Comparison of ENCODE assay signal across 33 cellular contexts in genomic region chr9:18911714-18912342, GRCh38.
"Had no signal": no experiment of that assay in that cellular context is flagged by ENCODE, and none has a peak within 500 bp of the region (broad histone marks: within the 10 kb centered on the region; RNA-seq: fewer than 3 reads in every experiment).

No MANE protein-coding gene starts in this region.

- H3K4me1 Mint-ChIP-seq: stimulated activated naive B cell treated with anti-CD40 and anti-IgM and Interleukin-4, amounts not matched to agents 10 μg/mL and 1 μg/mL and 100 μg/mL, for 72 hours had no signal

- H3K27ac Mint-ChIP-seq: activated T-cell treated with anti-CD3 and anti-CD28 coated beads, Interleukin-2, amount 50 U/mL, for 24 hours; stimulated activated naive B cell treated with anti-CD40 and anti-IgM and Interleukin-4, amounts not matched to agents 10 μg/mL and 1 μg/mL and 100 μg/mL, for 72 hours had no signal

- H3K36me3 Mint-ChIP-seq: stimulated activated naive B cell treated with anti-CD40 and anti-IgM and Interleukin-4, amounts not matched to agents 10 μg/mL and 1 μg/mL and 100 μg/mL, for 72 hours had no signal

- H3K4me3 ChIP-seq: coronary artery, dorsolateral prefrontal cortex, gastroesophageal sphincter, left lung, lower lobe of right lung, pancreas, prostate gland, skin epidermis, stomach, thyroid gland, upper lobe of left lung had no signal

- ATAC-seq: activated CD4-positive, CD25-positive, alpha-beta regulatory T cell treated with anti-CD3 and anti-CD28 coated beads, Interleukin-2, amount 50 U/mL, for 24 hours; gastroesophageal sphincter; left lung; lower lobe of right lung; pancreas; sciatic nerve; stimulated activated naive B cell treated with anti-CD40 and anti-IgM and Interleukin-4, amounts not matched to agents 10 μg/mL and 1 μg/mL and 100 μg/mL, for 72 hours had no signal

- H3K27me3 ChIP-seq: brain microvascular endothelial cell, dorsolateral prefrontal cortex, gastroesophageal sphincter, left lung, pancreas, stomach, thyroid gland, upper lobe of left lung had no signal

- H3K36me3 ChIP-seq: brain microvascular endothelial cell, left lung, lower lobe of right lung, pancreas, prostate gland, stomach, thyroid gland, upper lobe of left lung had no signal

- H3K9me3 ChIP-seq: gastroesophageal sphincter, left lung, lower lobe of right lung, pancreas, prostate gland, stomach, thyroid gland, upper lobe of left lung had no signal

- H3K27me3 Mint-ChIP-seq: activated T-cell treated with anti-CD3 and anti-CD28 coated beads, Interleukin-2, amount 50 U/mL, for 24 hours had no signal

- H3K9me3 Mint-ChIP-seq: activated T-cell treated with anti-CD3 and anti-CD28 coated beads, Interleukin-2, amount 50 U/mL, for 24 hours; nephron; stimulated activated naive B cell treated with anti-CD40 and anti-IgM and Interleukin-4, amounts not matched to agents 10 μg/mL and 1 μg/mL and 100 μg/mL, for 72 hours had no signal

- H3K4me3 Mint-ChIP-seq: activated T-cell treated with anti-CD3 and anti-CD28 coated beads, Interleukin-2, amount 50 U/mL, for 24 hours; nephron; stimulated activated naive B cell treated with anti-CD40 and anti-IgM and Interleukin-4, amounts not matched to agents 10 μg/mL and 1 μg/mL and 100 μg/mL, for 72 hours had no signal

- H3K27ac ChIP-seq: brain microvascular endothelial cell, coronary artery, dorsolateral prefrontal cortex, gastroesophageal sphincter, left lung, lower lobe of right lung, pancreas, prostate gland, skin epidermis, stomach, thyroid gland, upper lobe of left lung had no signal

- H3K4me1 ChIP-seq: left lung, lower lobe of right lung, pancreas, prostate gland, thyroid gland, upper lobe of left lung had no signal

- DNase-seq: activated CD4-positive, alpha-beta T cell treated with anti-CD3 and anti-CD28 coated beads for 48 hours; activated CD4-positive, alpha-beta T cell treated with anti-CD3 and anti-CD28 coated beads, Interleukin-2, amount 50 U/mL, for 48 hours; activated CD8-positive, alpha-beta memory T cell treated with anti-CD3 and anti-CD28 coated beads, Interleukin-2, amount 50 U/mL, for 4 hours; activated gamma-delta T cell; activated naive CD4-positive, alpha-beta T cell treated with anti-CD3 and anti-CD28 coated beads, Interleukin-2, amount 50 U/mL, for 16 hours; activated T-cell treated with anti-CD3 and anti-CD28 coated beads, Interleukin-2, amount 50 U/mL, for 24 hours; amniotic stem cell; brain microvascular endothelial cell; dorsolateral prefrontal cortex; effector memory CD4-positive, alpha-beta T cell; erythroblast; head of caudate nucleus; hippocampal formation; left lung; lower lobe of right lung; mesenchymal stem cell; pancreas; retina; stimulated activated CD4-positive, alpha-beta T cell treated with anti-CD3 and anti-CD28 coated beads, Interleukin-1b, Interleukin-23, amount 100 ng/mL, for 48 hours; stimulated activated CD4-positive, alpha-beta T cell treated with anti-CD3 and anti-CD28 coated beads, Interleukin-4, amount 100 ng/mL, for 4 hours; stimulated activated naive B cell treated with anti-CD40 and anti-IgM and Interleukin-4, amounts not matched to agents 10 μg/mL and 1 μg/mL and 100 μg/mL, for 72 hours; stomach; thyroid gland had no signal

- FAIRE-seq: astrocyte, islet of Langerhans, pancreas had no signal
